Comparison of ENCODE assay signal across 8 cellular contexts in the genomic region with DNA sequence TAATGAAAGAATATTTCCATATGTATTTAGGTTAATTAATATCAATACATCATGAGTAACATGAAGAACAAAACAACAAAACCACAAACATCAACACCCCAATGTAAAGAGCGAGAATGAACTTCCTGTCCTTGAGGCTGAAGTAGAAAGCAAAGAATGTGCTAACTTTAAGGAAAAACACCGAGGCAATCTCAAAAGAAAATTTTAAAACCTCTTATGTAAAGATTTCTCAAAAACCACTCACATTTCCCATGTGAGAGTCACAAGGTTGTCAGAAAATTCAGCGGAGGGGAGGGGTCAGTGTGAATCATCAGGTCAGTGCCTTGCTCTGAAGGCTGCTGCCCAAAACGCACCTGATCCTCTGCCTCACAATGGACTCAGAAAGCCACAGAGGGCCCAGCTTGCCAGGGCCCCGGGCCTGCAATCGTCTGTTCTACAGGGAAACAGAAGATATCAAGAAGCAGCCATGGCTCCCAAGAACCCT. TPM values are rescaled to one million over a fixed set of nuclear protein-coding genes. Genes with fewer than 3 reads are reported as not detected.
DNase-seq lines count a peak whose midpoint lies in the region; ATAC-seq, FAIRE-seq and TF ChIP-seq lines count a peak whose summit lies in the region.

No MANE protein-coding gene starts in this region.

- no peak overlapping the region for H3K27ac ChIP-seq in foreskin keratinocyte

- peaks cover 14% of the 10 kb centered on the region for H3K4me1 ChIP-seq in foreskin keratinocyte

- no peak for TF ChIP-seq POLR2A in GM18505 (IDR thresholded peaks at IDR 0.05; ENCODE audit: borderline replicate concordance, extremely low read depth, insufficient read depth, insufficient read length)

- no peak for FAIRE-seq in HTR-8/SVneo (lab: Jason Lieb, UNC)

- H3K27me3 ChIP-seq in foreskin keratinocyte: no peaks in the 10 kb centered on the region

- DNase-seq in HS-27A (ENCODE audit: low read depth) (peak; percentile 48), foreskin keratinocyte (peak in 1 of 2 donors; percentile 64), SIG-M5 (lab: John Stamatoyannopoulos, UW) (no peak), HTR-8/SVneo (ENCODE audit: insufficient read length, low spot score) (no peak)
- peak; percentile 45 for DNase-seq in activated CD8-positive, alpha-beta memory T cell treated with anti-CD3 and anti-CD28 coated beads, Interleukin-2, amount 50 U/mL, for 4 hours
- peak; percentile 18 to 40 for DNase-seq in stimulated activated CD4-positive, alpha-beta T cell treated with anti-CD3 and anti-CD28 coated beads, Interleukin-4, amount 100 ng/mL, for 4 hours

- no peak for TF ChIP-seq CTCF in foreskin keratinocyte (conservative IDR thresholded peaks at IDR 0.05)

- ATAC-seq in foreskin keratinocyte (peak; percentile 65), HG03354 (IDR thresholded peaks at IDR 0.05; ENCODE audit: poor library complexity, severe bottlenecking, unreplicated experiment) (no peak), GM18505 (IDR thresholded peaks at IDR 0.05; ENCODE audit: unreplicated experiment) (no peak)

RNA-seq across cellular contexts. Expression of a gene that starts 12.3 kb away (rescaled TPM):
- total RNA-seq in foreskin keratinocyte: 60.8 and 69.9 TPM in 2 replicates
- 24.3 and 25.8 TPM in 2 replicates for polyA plus RNA-seq in foreskin keratinocyte

Comparison
In these comparisons a context has a peak if more than half of its experiments do, and no peak if none do; other contexts are left out.
1. DNase-seq: peak in HS-27A (single experiment), activated CD8-positive, alpha-beta memory T cell treated with anti-CD3 and anti-CD28 coated beads, Interleukin-2, amount 50 U/mL, for 4 hours (single experiment) and stimulated activated CD4-positive, alpha-beta T cell treated with anti-CD3 and anti-CD28 coated beads, Interleukin-4, amount 100 ng/mL, for 4 hours (2 of 2); none in SIG-M5 (single experiment) and HTR-8/SVneo (single experiment).